In the genomic region with DNA sequence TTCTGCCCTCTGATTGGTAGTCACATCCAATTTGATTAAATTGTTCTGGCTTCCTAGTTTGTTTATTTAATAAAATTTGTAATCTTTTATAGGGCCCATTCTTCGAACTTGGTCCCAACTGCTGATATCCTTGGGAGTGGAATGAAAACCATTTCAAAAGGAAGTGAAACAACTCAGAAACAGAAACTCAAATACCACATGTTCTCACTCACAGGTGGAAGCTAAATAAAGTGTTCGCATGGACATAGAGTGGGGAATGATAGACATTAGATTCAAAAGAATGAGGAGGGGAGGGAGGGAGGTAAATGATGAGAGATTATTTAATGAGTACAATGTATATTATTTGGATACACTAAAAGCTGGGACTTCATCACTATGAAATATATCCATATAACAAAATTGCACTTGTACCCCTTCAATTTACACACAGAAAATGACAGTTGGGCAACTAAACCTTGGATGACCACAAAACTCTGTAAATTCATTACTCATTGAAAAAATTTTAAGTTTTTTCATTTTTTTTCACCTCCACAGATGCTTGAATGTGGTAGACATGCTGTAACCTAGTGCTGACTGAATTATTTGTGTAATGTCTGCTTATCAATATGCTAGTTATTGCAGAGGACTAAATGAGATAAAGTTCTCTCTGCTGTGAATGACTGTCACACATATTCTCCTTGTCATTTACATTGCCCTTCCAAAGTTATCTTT, we compare ENCODE assay signal across 16 cellular contexts. TPM values are rescaled to one million over a fixed set of nuclear protein-coding genes. Genes with fewer than 3 reads are reported as not detected.
DNase-seq lines count a peak whose midpoint lies in the region; ATAC-seq and TF ChIP-seq lines count a peak whose summit lies in the region.
"Had no signal": no experiment of that assay in that cellular context is flagged by ENCODE, and none has a peak within 500 bp of the region (broad histone marks: within the 10 kb centered on the region; RNA-seq: fewer than 3 reads in every experiment).

No MANE protein-coding gene starts in this region.

- in situ Hi-C loops in mammary epithelial cell (cut with MboI; ENCODE audit: low sequenced_read_pairs in 2 of 2) = loop anchor here in 1 of 2 donors (10.0 kb wide), 1 partner anchor 129 kb away; no protein-coding TSS in a partner anchor

- 100% methylated on average over 2 of the region's 2 CpGs for WGBS in mammary epithelial cell (ENCODE audit: low coverage, missing lambda C conversion rate)

- no peak overlapping the region for H3K4me3 ChIP-seq in mammary epithelial cell (replicated peaks in 1 of 3; ENCODE audit: insufficient read depth in 1 of 3, low read depth in 2 of 3, low read length in 3 of 3)
- H3K4me3 ChIP-seq in H7 (ENCODE audit: insufficient read depth, low read depth, low read length) = no peak overlapping the region
- H3K4me3 ChIP-seq: gastroesophageal sphincter, smooth muscle cell had no signal

- dilution Hi-C loops in mammary epithelial cell (cut with HindIII; ENCODE audit: low sequenced_read_pairs) = no loop called here

- peak; percentile 66 for ATAC-seq in GM19025 (IDR thresholded peaks at IDR 0.05; ENCODE audit: low read depth, unreplicated experiment)
- ATAC-seq in GM21717 (IDR thresholded peaks at IDR 0.05; ENCODE audit: unreplicated experiment) = peak; percentile 71
- peak; percentile 56 for ATAC-seq in HG03139 (IDR thresholded peaks at IDR 0.05; ENCODE audit: unreplicated experiment)
- ATAC-seq: gastroesophageal sphincter had no signal

- peak overlapping the region; percentile 44 for H2AFZ ChIP-seq in mammary epithelial cell (ENCODE audit: low read depth, low read length)

- H3K4me1 ChIP-seq in mammary epithelial cell (ENCODE audit: insufficient read depth, low read length) = peaks cover 31% of the 10 kb centered on the region
- H3K4me1 ChIP-seq: gastroesophageal sphincter had no signal

- TF ChIP-seq CTCF in mammary epithelial cell (conservative IDR thresholded peaks at IDR 0.05 in 1 of 2, IDR thresholded peaks at IDR 0.05 in 1 of 2; ENCODE audit: extremely low read depth in 1 of 2, insufficient read depth in 1 of 2, low read depth in 1 of 2, low read length in 2 of 2) = no peak

- H3K9me3 ChIP-seq in mammary epithelial cell (replicated peaks; ENCODE audit: insufficient read depth, low read length) = peaks cover 8% of the 10 kb centered on the region

- no peak overlapping the region for H3K9ac ChIP-seq in mammary epithelial cell (ENCODE audit: insufficient read depth, low read length)

- H3K27ac ChIP-seq in mammary epithelial cell (ENCODE audit: insufficient read depth, low read depth, low read length) = peak overlapping the region; percentile 97
- H3K27ac ChIP-seq: C4-2B, gastroesophageal sphincter had no signal

- H3K27me3 ChIP-seq in mammary epithelial cell (ENCODE audit: insufficient read depth, low read length) (no peaks in the 10 kb centered on the region), H7 (ENCODE audit: control insufficient read depth, insufficient read depth, low read length) (no peaks in the 10 kb centered on the region)
- H3K27me3 ChIP-seq: gastroesophageal sphincter had no signal

- H4K20me1 ChIP-seq in mammary epithelial cell (ENCODE audit: insufficient read depth, low read length) = no peaks in the 10 kb centered on the region

- CTCF ChIA-PET in mammary epithelial cell (lab: Charles Lee; ENCODE audit: low non-redundant PET) = interaction anchor here (0.6 kb wide), 1 partner anchor 33 kb away, joined by 4 read pairs; no protein-coding TSS in a partner anchor

- no peak overlapping the region for H3K4me2 ChIP-seq in mammary epithelial cell (ENCODE audit: insufficient read depth, low read depth, low read length)
- H3K4me2 ChIP-seq: smooth muscle cell had no signal

- H3K36me3 ChIP-seq in mammary epithelial cell (ENCODE audit: insufficient read depth, low read length) (no peaks in the 10 kb centered on the region), H7 (replicated peaks; ENCODE audit: control insufficient read depth, insufficient read depth, low read length) (no peaks in the 10 kb centered on the region)
- H3K36me3 ChIP-seq: gastroesophageal sphincter had no signal

- DNase-seq in mammary epithelial cell (no peak), posterior cingulate gyrus (no peak), germinal center (ENCODE audit: low spot score) (no peak), H7 (no peak)
- DNase-seq: activated B cell treated with CpG ODN at 0.5 μM for 24 hours; activated CD8-positive, alpha-beta memory T cell treated with anti-CD3 and anti-CD28 coated beads, Interleukin-2, amount 50 U/mL, for 4 hours; activated naive CD8-positive, alpha-beta T cell treated with anti-CD3 and anti-CD28 coated beads for 36 hours; HCEC 1CT; NCI-H2029 treated with DMSO at 0.1 percent for 48 hours had no signal

- intact Hi-C loops in mammary epithelial cell (cut with micrococcal nuclease) = loop anchor here (5.0 to 10.0 kb wide), 2 partner anchors 119 to 414 kb away; a partner anchor contains a TSS
- intact Hi-C loops in posterior cingulate gyrus (cut with DNase I) = no loop called here

- H3K79me2 ChIP-seq in mammary epithelial cell (ENCODE audit: insufficient read depth, low read length) = no peaks in the 10 kb centered on the region

- no TSS peak for BruUV-seq in mammary epithelial cell (replicated peaks; lab: Mats Ljungman, UMichigan)

RNA-seq across cellular contexts. Expression of a gene that starts 16.0 kb away (rescaled TPM):
- under 1 TPM in 1 of 2 donors, not detected in 1; 0.33 TPM for total RNA-seq in mammary epithelial cell
- not detected for polyA plus RNA-seq in mammary epithelial cell
- not detected for polyA minus RNA-seq in mammary epithelial cell
- 0.03 TPM in 1 of 2 replicates, not detected in the other for total RNA-seq in H7 (2014; rRNA removed; shearing (Covaris generic))
- total RNA-seq: activated B cell treated with CpG ODN at 0.5 μM for 24 hours; activated naive CD8-positive, alpha-beta T cell treated with anti-CD3 and anti-CD28 coated beads for 36 hours; osteoblast had no signal
- polyA plus RNA-seq: smooth muscle cell had no signal
